In genomic region chr7:73713319-73713718, GRCh38 we compare ENCODE assay signal across 1 cellular context. TPM values are rescaled to one million over a fixed set of nuclear protein-coding genes. Genes with fewer than 3 reads are reported as not detected.
"Had no signal": no experiment of that assay in that cellular context is flagged by ENCODE, and none has a peak within 500 bp of the region (broad histone marks: within the 10 kb centered on the region; RNA-seq: fewer than 3 reads in every experiment).

No MANE protein-coding gene starts in this region.

RNA-seq across cellular contexts. Expression of gene VPS37D, which starts 45.7 kb away (rescaled TPM):
- total RNA-seq: T-helper 2 cell treated with Interferon-gamma antibody and Interleukin-4, amounts not matched to agents 100 ng/mL and 5 ng/mL, for 36 hours had no signal
